ENCODE assay signal across 19 cellular contexts in the genomic region with DNA sequence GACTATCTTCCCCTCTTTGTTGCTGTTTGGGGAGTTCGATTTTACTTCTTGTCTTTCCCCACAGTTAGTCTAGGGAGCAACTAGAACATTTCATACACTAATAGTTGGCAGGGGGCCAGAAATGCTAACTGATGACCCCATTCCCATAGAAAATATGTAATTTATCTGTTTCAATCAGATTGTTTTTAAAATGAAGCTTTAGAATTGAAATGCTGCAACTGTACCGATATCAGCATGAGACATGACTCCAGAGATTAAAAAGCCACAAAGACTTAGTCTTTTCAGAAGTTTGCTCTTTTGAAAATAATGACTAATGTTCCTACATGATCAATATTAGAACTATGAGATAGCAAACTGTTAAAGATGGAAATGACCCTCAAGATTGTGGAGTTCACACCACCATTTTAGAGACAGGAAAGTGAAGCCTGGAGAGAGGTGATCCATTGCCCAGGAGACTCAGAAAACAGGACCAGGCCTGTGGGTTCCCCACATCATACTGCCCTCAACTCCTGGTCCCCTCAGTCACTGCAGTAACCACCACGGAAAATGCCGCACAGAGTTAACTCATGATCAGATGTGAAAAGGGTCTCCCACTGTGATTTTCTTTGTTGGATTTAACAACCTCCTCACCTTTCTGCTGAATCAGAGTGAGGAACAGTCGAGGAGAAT.
DNase-seq lines count a peak whose midpoint lies in the region; ATAC-seq and TF ChIP-seq lines count a peak whose summit lies in the region.
"Had no signal": no experiment of that assay in that cellular context is flagged by ENCODE, and none has a peak within 500 bp of the region (broad histone marks: within the 10 kb centered on the region; RNA-seq: fewer than 3 reads in every experiment).

No MANE protein-coding gene starts in this region.

- no peak overlapping the region for H2BK15ac ChIP-seq in mesendoderm (replicated peaks; ENCODE audit: low read depth)

- H3K36me3 ChIP-seq in brain microvascular endothelial cell (replicated peaks) = no peaks in the 10 kb centered on the region
- H3K36me3 ChIP-seq in mesendoderm (ENCODE audit: control insufficient read depth, insufficient read depth, low read length) = no peaks in the 10 kb centered on the region
- H3K36me3 ChIP-seq: HAP-1, upper lobe of right lung had no signal

- in situ Hi-C loops in brain microvascular endothelial cell (cut with HindIII; ENCODE audit: low pct_ligation_motif_present, low sequenced_read_pairs) = no loop called here

- H4K5ac ChIP-seq in mesendoderm (ENCODE audit: low read length) = no peak overlapping the region

- intact Hi-C loops in activated CD4-positive, alpha-beta T cell treated with anti-CD3 and anti-CD28 coated beads for 36 hours (cut with DNase I, micrococcal nuclease) = loop anchor here in 1 of 2 experiments (10.0 kb wide), 1 partner anchor 601 kb away; no protein-coding TSS in a partner anchor

- H3K27ac Mint-ChIP-seq in activated CD4-positive, alpha-beta T cell treated with anti-CD3 and anti-CD28 coated beads for 36 hours = no peak overlapping the region
- no peak overlapping the region for H3K27ac Mint-ChIP-seq in T-cell

- H3K27me3 Mint-ChIP-seq in activated CD4-positive, alpha-beta T cell treated with anti-CD3 and anti-CD28 coated beads for 36 hours = no peaks in the 10 kb centered on the region
- H3K27me3 Mint-ChIP-seq in T-cell = peaks cover 1 to 6% of the 10 kb centered on the region in 2 donors

- H3K23ac ChIP-seq in mesendoderm (ENCODE audit: low read length) = no peak overlapping the region

- TF ChIP-seq CTCF in brain microvascular endothelial cell (IDR thresholded peaks at IDR 0.05; ENCODE audit: low read depth, low read length, missing control alignments) = no peak

- H3K9ac ChIP-seq in mesendoderm (ENCODE audit: low read length) = no peak overlapping the region

- no peaks in the 10 kb centered on the region for H3K4me1 Mint-ChIP-seq in activated CD4-positive, alpha-beta T cell treated with anti-CD3 and anti-CD28 coated beads for 36 hours
- no peaks in the 10 kb centered on the region for H3K4me1 Mint-ChIP-seq in T-cell

- H2AK5ac ChIP-seq in mesendoderm (ENCODE audit: low read length) = no peak overlapping the region

- H3K4me3 Mint-ChIP-seq in activated CD4-positive, alpha-beta T cell treated with anti-CD3 and anti-CD28 coated beads for 36 hours = no peak overlapping the region
- H3K4me3 Mint-ChIP-seq in T-cell = no peak overlapping the region
- H3K4me3 Mint-ChIP-seq: naive B cell had no signal

- no peaks in the 10 kb centered on the region for H3K4me1 ChIP-seq in mesendoderm (ENCODE audit: control insufficient read depth, low read depth, low read length)
- H3K4me1 ChIP-seq: HAP-1, upper lobe of right lung had no signal

- no peak overlapping the region for H3K4me2 ChIP-seq in mesendoderm (ENCODE audit: low read length)

- no peaks in the 10 kb centered on the region for H3K36me3 Mint-ChIP-seq in activated CD4-positive, alpha-beta T cell treated with anti-CD3 and anti-CD28 coated beads for 36 hours (ENCODE audit: low read depth)
- no peaks in the 10 kb centered on the region for H3K36me3 Mint-ChIP-seq in T-cell
- H3K36me3 Mint-ChIP-seq: naive B cell had no signal

- CTCF ChIA-PET in activated CD4-positive, alpha-beta T cell treated with anti-CD3 and anti-CD28 coated beads for 36 hours (lab: Charles Lee) = no interaction called here
- CTCF ChIA-PET in T-cell (lab: Charles Lee) = no interaction called here

- no peak for DNase-seq in activated CD4-positive, alpha-beta T cell treated with anti-CD3 and anti-CD28 coated beads for 36 hours
- no peak for DNase-seq in activated CD4-positive, alpha-beta T cell treated with anti-CD3 and anti-CD28 coated beads, Interleukin-2, amount 50 U/mL, for 48 hours
- peak; percentile 90 for DNase-seq in brain microvascular endothelial cell
- DNase-seq in mesendoderm = peak; percentile 26
- no peak for DNase-seq in stimulated activated CD8-positive, alpha-beta memory T cell treated with anti-CD3 and anti-CD28 coated beads, Interleukin-4, amount 100 ng/mL, for 48 hours
- DNase-seq in NCI-H82 treated with DMSO at 0.1 percent for 48 hours (lab: John Stamatoyannopoulos, UW; ENCODE audit: unreplicated experiment) = no peak
- DNase-seq in HK-2 (ENCODE audit: unreplicated experiment) = no peak
- DNase-seq in T-cell = no peak
- DNase-seq: activated naive CD4-positive, alpha-beta T cell treated with Interleukin-2 at 50 U/mL for 16 hours; activated T-cell treated with anti-CD3 and anti-CD28 coated beads for 4 hours; hypothalamus; mammary epithelial cell; naive B cell; NCI-H1417 treated with DMSO at 0.1 percent for 48 hours; stimulated activated CD4-positive, alpha-beta T cell treated with anti-CD3 and anti-CD28 coated beads, Interleukin-1b, Interleukin-23, amount 100 ng/mL, for 48 hours; SW 1271; upper lobe of right lung had no signal

- no peaks in the 10 kb centered on the region for H3K9me3 Mint-ChIP-seq in activated CD4-positive, alpha-beta T cell treated with anti-CD3 and anti-CD28 coated beads for 36 hours (ENCODE audit: low read depth)
- no peaks in the 10 kb centered on the region for H3K9me3 Mint-ChIP-seq in T-cell
- H3K9me3 Mint-ChIP-seq: naive B cell had no signal

- H3K27me3 ChIP-seq in brain microvascular endothelial cell (replicated peaks) (no peaks in the 10 kb centered on the region), mesendoderm (ENCODE audit: insufficient read depth, low read length, poor library complexity) (no peaks in the 10 kb centered on the region)
- H3K27me3 ChIP-seq: upper lobe of right lung had no signal

- no peaks in the 10 kb centered on the region for H3K79me2 ChIP-seq in mesendoderm (ENCODE audit: control insufficient read depth, insufficient read depth, low read length)

- peak; percentile 23 for ATAC-seq in activated CD4-positive, alpha-beta T cell treated with anti-CD3 and anti-CD28 coated beads for 36 hours
- no peak for ATAC-seq in T-cell (replicated peaks in 1 of 4)
- ATAC-seq: upper lobe of right lung had no signal

- POLR2A ChIA-PET in activated CD4-positive, alpha-beta T cell treated with anti-CD3 and anti-CD28 coated beads for 36 hours (lab: Charles Lee) = no interaction called here
- POLR2A ChIA-PET in T-cell (lab: Charles Lee) = no interaction called here

- no peak overlapping the region for H3K56ac ChIP-seq in mesendoderm (ENCODE audit: low read length)

- no peak overlapping the region for H2BK120ac ChIP-seq in mesendoderm (ENCODE audit: low read depth, low read length)

- H3K4ac ChIP-seq in mesendoderm (ENCODE audit: low read depth, low read length) = no peak overlapping the region

- no peak overlapping the region for H4K8ac ChIP-seq in mesendoderm (ENCODE audit: low read depth, low read length)

- H3K79me1 ChIP-seq in mesendoderm (ENCODE audit: low read length) = no peaks in the 10 kb centered on the region

- no peak overlapping the region for H3K4me3 ChIP-seq in brain microvascular endothelial cell (ENCODE audit: low read depth, low read length)
- no peak overlapping the region for H3K4me3 ChIP-seq in mesendoderm (ENCODE audit: low read length)
- H3K4me3 ChIP-seq: HAP-1, upper lobe of right lung had no signal

- no peak overlapping the region for H2BK5ac ChIP-seq in mesendoderm (ENCODE audit: low read length)

- H3K27ac ChIP-seq in brain microvascular endothelial cell = peak overlapping the region; percentile 60
- no peak overlapping the region for H3K27ac ChIP-seq in mesendoderm (ENCODE audit: low read depth, low read length)
- H3K27ac ChIP-seq: C4-2B, upper lobe of right lung had no signal

- H3K18ac ChIP-seq in mesendoderm (ENCODE audit: low read length) = no peak overlapping the region

- WGBS in mesendoderm (ENCODE audit: extremely low coverage, insufficient coverage, low lambda C conversion rate) = no CpG with 5 or more reads among the region's 5 CpGs

Comparison
In these comparisons a context has a peak if more than half of its experiments do, and no peak if none do; other contexts are left out.
1. DNase-seq: peak in brain microvascular endothelial cell (single experiment) and mesendoderm (single experiment); none in activated CD4-positive, alpha-beta T cell treated with anti-CD3 and anti-CD28 coated beads for 36 hours (single experiment), activated CD4-positive, alpha-beta T cell treated with anti-CD3 and anti-CD28 coated beads, Interleukin-2, amount 50 U/mL, for 48 hours (0 of 2), stimulated activated CD8-positive, alpha-beta memory T cell treated with anti-CD3 and anti-CD28 coated beads, Interleukin-4, amount 100 ng/mL, for 48 hours (single experiment), NCI-H82 treated with DMSO at 0.1 percent for 48 hours (single experiment), HK-2 (single experiment) and T-cell (0 of 34).